20 cellular contexts compared by ENCODE assay signal in genomic region chr9:126298319-126298801, GRCh38. TPM values are rescaled to one million over a fixed set of nuclear protein-coding genes. Genes with fewer than 3 reads are reported as not detected.
A peak's percentile ranks its signal among the peaks of the same experiment; 100 is the strongest.
DNase-seq lines count a peak whose midpoint lies in the region; TF ChIP-seq lines count a peak whose summit lies in the region.
"Had no signal": no experiment of that assay in that cellular context is flagged by ENCODE, and none has a peak within 500 bp of the region (broad histone marks: within the 10 kb centered on the region; RNA-seq: fewer than 3 reads in every experiment).

No MANE protein-coding gene starts in this region.

- TF ChIP-seq CTCF in endodermal cell (conservative IDR thresholded peaks at IDR 0.05) (no peak), nephron (IDR thresholded peaks at IDR 0.05; ENCODE audit: unreplicated experiment in 3 of 3) (no peak)

- peak overlapping the region; percentile 24 for H3K27ac ChIP-seq in endodermal cell (ENCODE audit: low read depth, low read length)
- H3K27ac ChIP-seq in substantia nigra (ENCODE audit: low read depth, low read length, poor library complexity, severe bottlenecking), result peak overlapping the region; percentile 99
- H3K27ac ChIP-seq: ascending aorta, epithelial cell of prostate, GM23248, right lobe of liver had no signal

- H3K36me3 Mint-ChIP-seq in endodermal cell (ENCODE audit: low read depth), result no peaks in the 10 kb centered on the region
- no peaks in the 10 kb centered on the region for H3K36me3 Mint-ChIP-seq in nephron (ENCODE audit: low read depth)
- H3K36me3 Mint-ChIP-seq: activated CD4-positive, alpha-beta memory T cell treated with anti-CD3 and anti-CD28 coated beads for 36 hours had no signal

- H3K4me3 Mint-ChIP-seq in endodermal cell, result no peak overlapping the region
- H3K4me3 Mint-ChIP-seq in nephron, result peak overlapping the region; percentile 21 to 56 (median 38)
- H3K4me3 Mint-ChIP-seq: activated CD4-positive, alpha-beta memory T cell treated with anti-CD3 and anti-CD28 coated beads for 36 hours had no signal

- DNase-seq in NCI-H1694 treated with DMSO at 0.1 percent for 48 hours (lab: John Stamatoyannopoulos, UW) (peak; percentile 9), endodermal cell (no peak), substantia nigra (lab: John Stamatoyannopoulos, UW) (peak in 48 of 49 donors; percentile 9 to 90 (median 74)), OCI-M2 (lab: John Stamatoyannopoulos, UW; ENCODE audit: unreplicated experiment) (no peak), NCI-H128 (lab: John Stamatoyannopoulos, UW; ENCODE audit: unreplicated experiment) (no peak)
- no peak for DNase-seq in stimulated activated CD4-positive, alpha-beta T cell treated with anti-CD3 and anti-CD28 coated beads, Interleukin-4, amount 100 ng/mL, for 24 hours
- DNase-seq: activated CD4-positive, alpha-beta memory T cell treated with anti-CD3 and anti-CD28 coated beads for 36 hours; GM23248; Kasumi-1; kidney; NCI-H2029 treated with DMSO at 0.1 percent for 48 hours; NCI-H526 treated with DMSO at 0.1 percent for 48 hours; PC-3; stimulated activated CD4-positive, alpha-beta T cell treated with anti-CD3 and anti-CD28 coated beads, Interleukin-2, amount 100 ng/mL, for 48 hours; stimulated activated CD8-positive, alpha-beta memory T cell treated with anti-CD3 and anti-CD28 coated beads, Interleukin-4, amount 100 ng/mL, for 48 hours had no signal

- no peaks in the 10 kb centered on the region for H3K27me3 ChIP-seq in endodermal cell (ENCODE audit: control insufficient read depth, insufficient read depth, low read length, poor library complexity, severe bottlenecking)
- H3K27me3 ChIP-seq: ascending aorta, right lobe of liver had no signal

- H3K4me1 Mint-ChIP-seq in endodermal cell, result no peaks in the 10 kb centered on the region
- peaks cover 30% of the 10 kb centered on the region for H3K4me1 Mint-ChIP-seq in nephron

- H3K9ac ChIP-seq in endodermal cell (ENCODE audit: extremely low read depth, low read length, poor library complexity, severe bottlenecking), result no peak overlapping the region
- H3K9ac ChIP-seq: GM23248 had no signal

- H3K27ac Mint-ChIP-seq in endodermal cell (no peak overlapping the region), nephron (peak overlapping the region; percentile 45 to 78 (median 75))
- H3K27ac Mint-ChIP-seq: activated CD4-positive, alpha-beta memory T cell treated with anti-CD3 and anti-CD28 coated beads for 36 hours; activated T-helper 2 cell treated with anti-CD3 and anti-CD28 coated beads, Interferon-gamma antibody, Interleukin-2, Interleukin-4, amounts not matched to agents 10 μg/mL and 5 μg/mL and 100 μg/mL, durations not matched to agents 14 hours and 24 hours and 36 hours had no signal

- H3K4me1 ChIP-seq in endodermal cell (ENCODE audit: control insufficient read depth, insufficient read depth, low read length), result no peaks in the 10 kb centered on the region
- H3K4me1 ChIP-seq: ascending aorta, right lobe of liver had no signal

- WGBS in endodermal cell (ENCODE audit: insufficient coverage in 1 of 2, insufficient read length in 1 of 2), 2 experiments, result 90 to 93% methylated on average over 11 to 20 of the region's 20 CpGs

- no peak overlapping the region for H3K4me3 ChIP-seq in endodermal cell (ENCODE audit: low read length)
- H3K4me3 ChIP-seq: ascending aorta, GM23248, right lobe of liver had no signal

- no peaks in the 10 kb centered on the region for H3K36me3 ChIP-seq in endodermal cell (ENCODE audit: control insufficient read depth, insufficient read depth, low read length)
- H3K36me3 ChIP-seq: ascending aorta, right lobe of liver had no signal

- H3K9me3 Mint-ChIP-seq in endodermal cell (peaks cover 2% of the 10 kb centered on the region), nephron (peaks cover 2% of the 10 kb centered on the region)
- H3K9me3 Mint-ChIP-seq: activated CD4-positive, alpha-beta memory T cell treated with anti-CD3 and anti-CD28 coated beads for 36 hours; activated T-helper 2 cell treated with anti-CD3 and anti-CD28 coated beads, Interferon-gamma antibody, Interleukin-2, Interleukin-4, amounts not matched to agents 10 μg/mL and 5 μg/mL and 100 μg/mL, durations not matched to agents 14 hours and 24 hours and 36 hours had no signal

- H3K27me3 Mint-ChIP-seq in endodermal cell (ENCODE audit: insufficient read depth), result peaks cover 2% of the 10 kb centered on the region
- H3K27me3 Mint-ChIP-seq in nephron (ENCODE audit: low read depth), result peaks cover 21% of the 10 kb centered on the region

- H3K9me3 ChIP-seq in endodermal cell (ENCODE audit: control insufficient read depth, low read length), result no peaks in the 10 kb centered on the region
- H3K9me3 ChIP-seq: ascending aorta, right lobe of liver had no signal

RNA-seq across cellular contexts. Expression of gene MVB12B, which starts 28.3 kb away (rescaled TPM):
- 10 to 100 TPM; 18.6 to 19.7 TPM for total RNA-seq in endodermal cell
- polyA plus RNA-seq in endodermal cell (2013, experiment 1 of 2), result 27.4 TPM
- polyA plus RNA-seq in endodermal cell (2013, experiment 2 of 2), result 24.8 TPM

Comparison
In these comparisons a context has a peak if more than half of its experiments do, and no peak if none do; other contexts are left out.
1. DNase-seq: peak in NCI-H1694 treated with DMSO at 0.1 percent for 48 hours (single experiment) and substantia nigra (48 of 49); none in endodermal cell (single experiment), OCI-M2 (single experiment), NCI-H128 (single experiment) and stimulated activated CD4-positive, alpha-beta T cell treated with anti-CD3 and anti-CD28 coated beads, Interleukin-4, amount 100 ng/mL, for 24 hours (single experiment).